Comparison of ENCODE assay signal across 8 cellular contexts in the genomic region with DNA sequence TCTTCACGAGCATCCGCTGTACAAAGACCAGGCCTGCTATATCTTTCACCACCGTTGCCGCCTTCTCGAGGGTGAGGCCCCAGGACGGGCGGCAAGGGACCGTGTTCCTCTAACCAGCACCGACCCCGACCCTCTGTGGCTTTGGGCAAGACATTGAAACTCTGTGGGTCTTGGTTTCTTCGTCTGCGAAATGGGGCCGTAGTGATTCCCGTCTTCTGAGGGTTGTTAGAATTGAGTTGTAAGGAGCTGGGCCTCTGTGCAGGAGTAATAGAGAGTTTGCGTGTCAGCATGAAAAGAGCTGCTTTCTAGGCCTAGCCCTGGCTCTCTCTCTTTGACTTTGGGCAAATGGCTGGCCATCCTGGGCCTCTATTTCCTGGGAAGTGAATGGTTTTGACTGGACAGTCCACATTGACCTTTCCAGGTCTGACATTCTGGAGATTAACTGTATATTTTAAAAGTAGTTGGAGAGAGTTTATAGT. TPM values are rescaled to one million over a fixed set of nuclear protein-coding genes. Genes with fewer than 3 reads are reported as not detected.
DNase-seq lines count a peak whose midpoint lies in the region; ATAC-seq lines count a peak whose summit lies in the region.

No MANE protein-coding gene starts in this region.

- H3K27ac ChIP-seq in Karpas-422 (ENCODE audit: low read length), result no peak overlapping the region

- peaks cover 12% of the 10 kb centered on the region; the same call in 1 of the 2 replicates for H3K36me3 ChIP-seq in Karpas-422 (ENCODE audit: insufficient read depth, low read length)

- DNase-seq in activated T-cell treated with anti-CD3 and anti-CD28 coated beads, Interleukin-2, amount 50 U/mL, for 4 hours, result no peak
- DNase-seq in activated T-cell treated with anti-CD3 and anti-CD28 coated beads for 4 hours, result no peak
- DNase-seq in Karpas-422, result peak; percentile 50
- peak; percentile 26 for DNase-seq in dermis blood vessel endothelial cell
- no peak for DNase-seq in naive B cell
- DNase-seq in HCEC 1CT, result no peak
- DNase-seq in NCI-H2107 treated with DMSO at 0.1 percent for 48 hours (lab: John Stamatoyannopoulos, UW; ENCODE audit: unreplicated experiment), result no peak
- no peak for DNase-seq in CD1c-positive myeloid dendritic cell (ENCODE audit: extremely low spot score)

- peak overlapping the region; percentile 94 for H3K9ac ChIP-seq in Karpas-422 (ENCODE audit: low read length)

- peaks cover 16% of the 10 kb centered on the region for H3K36me3 Mint-ChIP-seq in activated T-cell treated with anti-CD3 and anti-CD28 coated beads, Interleukin-2, amount 50 U/mL, for 4 hours (ENCODE audit: insufficient read depth)
- H3K36me3 Mint-ChIP-seq in naive B cell, result peaks cover 6 to 9% of the 10 kb centered on the region in 2 donors

- peaks cover 36% of the 10 kb centered on the region for H3K4me1 Mint-ChIP-seq in activated T-cell treated with anti-CD3 and anti-CD28 coated beads, Interleukin-2, amount 50 U/mL, for 4 hours (ENCODE audit: low read depth)
- peaks cover 30 to 37% (median 35%) of the 10 kb centered on the region in 3 donors for H3K4me1 Mint-ChIP-seq in naive B cell

- peaks cover 22% of the 10 kb centered on the region for H3K4me1 ChIP-seq in Karpas-422 (ENCODE audit: low read length)

- H3K27ac Mint-ChIP-seq in naive B cell, result peak overlapping the region in 5 of 6 donors; percentile 85 to 96 (median 93)

- H3K9me2 ChIP-seq in Karpas-422 (replicated peaks; ENCODE audit: insufficient read depth, low read length), result no peaks in the 10 kb centered on the region

- H3K4me3 Mint-ChIP-seq in activated T-cell treated with anti-CD3 and anti-CD28 coated beads, Interleukin-2, amount 50 U/mL, for 4 hours, result peak overlapping the region; percentile 94
- peak overlapping the region; percentile 90 to 98 (median 96) for H3K4me3 Mint-ChIP-seq in naive B cell

- H3K4me2 ChIP-seq in Karpas-422 (ENCODE audit: low read depth, low read length, poor library complexity, severe bottlenecking), result peak overlapping the region; percentile 88

- ATAC-seq in activated T-cell treated with anti-CD3 and anti-CD28 coated beads, Interleukin-2, amount 50 U/mL, for 4 hours, result peak; percentile 26 to 33
- peak in 1 of 2 donors; percentile 2 for ATAC-seq in naive B cell (ENCODE audit: low read depth in 2 of 2)

- no peaks in the 10 kb centered on the region for H3K27me3 ChIP-seq in Karpas-422 (ENCODE audit: low read length)

- H3K9me3 Mint-ChIP-seq in activated T-cell treated with anti-CD3 and anti-CD28 coated beads, Interleukin-2, amount 50 U/mL, for 4 hours, result no peaks in the 10 kb centered on the region
- H3K9me3 Mint-ChIP-seq in naive B cell, result no peaks in the 10 kb centered on the region

- H4K20me1 ChIP-seq in Karpas-422 (ENCODE audit: insufficient read depth, low read depth, low read length), result peaks cover 15% of the 10 kb centered on the region; the same call in 1 of the 2 replicates

- H3K79me2 ChIP-seq in Karpas-422 (ENCODE audit: low read length), result peaks cover 63% of the 10 kb centered on the region

- H2AFZ ChIP-seq in Karpas-422 (ENCODE audit: low read length), result peak overlapping the region; percentile 25; the same call in 1 of the 2 replicates

- H3K9me3 ChIP-seq in Karpas-422 (ENCODE audit: low read length), result no peaks in the 10 kb centered on the region

- H3K4me3 ChIP-seq in Karpas-422 (ENCODE audit: low read length), result peak overlapping the region; percentile 99

- H3K27me3 Mint-ChIP-seq in activated T-cell treated with anti-CD3 and anti-CD28 coated beads, Interleukin-2, amount 50 U/mL, for 4 hours (ENCODE audit: low read depth), result no peaks in the 10 kb centered on the region
- H3K27me3 Mint-ChIP-seq in naive B cell, result no peaks in the 10 kb centered on the region

RNA-seq across cellular contexts. Expression of a gene that starts 0.6 kb away (rescaled TPM):
- 100 to 1,000 TPM; 172 to 194 (median 185) TPM for total RNA-seq in activated T-cell treated with anti-CD3 and anti-CD28 coated beads, Interleukin-2, amount 50 U/mL, for 4 hours
- total RNA-seq in Karpas-422 (2014; rRNA removed; shearing (Covaris generic); ENCODE audit: low replicate concordance), result 80.1 and 91.3 TPM in 2 replicates
- total RNA-seq in dermis blood vessel endothelial cell, result 47.5 and 61.2 TPM in 2 replicates
- polyA plus RNA-seq in naive B cell (ENCODE audit: low read depth in 6 of 6), result 100 to 1,000 TPM in 1 of 6 donors, 10 to 100 TPM in 5; 49.1 to 102 (median 58.8) TPM

RNA-seq across cellular contexts. Expression of a gene that starts 0.7 kb away (rescaled TPM):
- total RNA-seq in activated T-cell treated with anti-CD3 and anti-CD28 coated beads, Interleukin-2, amount 50 U/mL, for 4 hours, result 1 to 10 TPM; 7.2 to 8.3 (median 7.7) TPM
- 6.1 and 7.9 TPM in 2 replicates for total RNA-seq in Karpas-422 (2014; rRNA removed; shearing (Covaris generic); ENCODE audit: low replicate concordance)
- total RNA-seq in dermis blood vessel endothelial cell, result 4.8 and 5.8 TPM in 2 replicates
- 1 to 10 TPM; 1.6 to 6.9 (median 3.6) TPM for polyA plus RNA-seq in naive B cell (ENCODE audit: low read depth in 6 of 6)

RNA-seq across cellular contexts. Expression of a gene that starts 47.8 kb away (rescaled TPM):
- total RNA-seq in activated T-cell treated with anti-CD3 and anti-CD28 coated beads, Interleukin-2, amount 50 U/mL, for 4 hours, result not detected
- not detected in 2 replicates for total RNA-seq in Karpas-422 (2014; rRNA removed; shearing (Covaris generic); ENCODE audit: low replicate concordance)
- total RNA-seq in dermis blood vessel endothelial cell, result 0.09 and 0.17 TPM in 2 replicates
- polyA plus RNA-seq in naive B cell (ENCODE audit: low read depth in 6 of 6), result not detected

Comparison
In these comparisons a context has a peak if more than half of its experiments do, and no peak if none do; other contexts are left out.
1. DNase-seq: peak in Karpas-422 (single experiment) and dermis blood vessel endothelial cell (single experiment); none in activated T-cell treated with anti-CD3 and anti-CD28 coated beads, Interleukin-2, amount 50 U/mL, for 4 hours (single experiment), activated T-cell treated with anti-CD3 and anti-CD28 coated beads for 4 hours (single experiment), naive B cell (single experiment), HCEC 1CT (single experiment), NCI-H2107 treated with DMSO at 0.1 percent for 48 hours (single experiment) and CD1c-positive myeloid dendritic cell (single experiment).